7 cellular contexts compared by ENCODE assay signal in genomic region chr22:40557972-40558371, GRCh38.
"Had no signal": no experiment of that assay in that cellular context is flagged by ENCODE, and none has a peak within 500 bp of the region (broad histone marks: within the 10 kb centered on the region; RNA-seq: fewer than 3 reads in every experiment).

No MANE protein-coding gene starts in this region.

- H2AFZ ChIP-seq: GM23248 had no signal

- H3K36me3 ChIP-seq: HAP-1 had no signal

- H3K4me3 ChIP-seq: GM23248, HAP-1 had no signal

- H3K9ac ChIP-seq: GM23248 had no signal

- DNase-seq: GM23248, GOT3, H7, KG1 had no signal

- FAIRE-seq: HTR-8/SVneo had no signal

- H3K27ac ChIP-seq: GM23248 had no signal

- ATAC-seq: HCT116 had no signal

- H3K9me3 ChIP-seq: HAP-1 had no signal
